11 cellular contexts compared by ENCODE assay signal in the genomic region with DNA sequence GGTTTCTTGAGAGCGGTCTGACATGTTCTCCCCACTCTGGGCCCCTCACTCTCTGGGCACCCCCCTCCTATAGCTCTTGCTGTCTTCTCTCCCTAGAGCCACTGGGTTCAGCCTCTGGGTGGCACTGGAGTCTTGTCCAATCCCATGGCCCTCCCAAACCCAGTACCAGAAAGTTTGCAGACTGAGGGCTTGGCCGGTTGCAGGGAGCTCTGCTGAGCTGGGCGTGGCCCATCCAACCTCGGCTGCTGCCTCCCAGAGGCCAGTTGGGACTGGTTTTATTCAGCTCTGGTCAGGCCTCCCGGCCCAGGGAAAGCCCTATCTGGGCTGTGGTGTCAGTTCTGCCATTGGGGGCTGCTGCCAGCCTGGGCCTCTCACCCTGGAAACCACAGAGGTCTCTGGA. TPM values are rescaled to one million over a fixed set of nuclear protein-coding genes. Genes with fewer than 3 reads are reported as not detected.
DNase-seq lines count a peak whose midpoint lies in the region; ATAC-seq and TF ChIP-seq lines count a peak whose summit lies in the region.
"Had no signal": no experiment of that assay in that cellular context is flagged by ENCODE, and none has a peak within 500 bp of the region (broad histone marks: within the 10 kb centered on the region; RNA-seq: fewer than 3 reads in every experiment).

No MANE protein-coding gene starts in this region.

- H3K27me3 Mint-ChIP-seq in HFFc6 (ENCODE audit: insufficient read depth): no peaks in the 10 kb centered on the region

- H3K4me1 ChIP-seq in ACC112 (ENCODE audit: control insufficient read depth, insufficient read depth, low read length, unreplicated experiment) (peaks cover 4% of the 10 kb centered on the region), ascending aorta (no peaks in the 10 kb centered on the region), hepatocyte (ENCODE audit: insufficient read depth) (no peaks in the 10 kb centered on the region)
- H3K4me1 ChIP-seq: spleen had no signal

- ATAC-seq in GM21619 (IDR thresholded peaks at IDR 0.05; ENCODE audit: unreplicated experiment): no peak

- 46% methylated on average over 5 of the region's 5 CpGs for WGBS in hepatocyte (ENCODE audit: low lambda C conversion rate, missing lambda C conversion rate)

- H3K36me3 Mint-ChIP-seq in HFFc6 (ENCODE audit: low read depth): no peaks in the 10 kb centered on the region

- H3K9me2 ChIP-seq in hepatocyte (replicated peaks; ENCODE audit: insufficient read depth): no peaks in the 10 kb centered on the region

- no peaks in the 10 kb centered on the region for H3K9me3 ChIP-seq in ascending aorta
- no peaks in the 10 kb centered on the region for H3K9me3 ChIP-seq in hepatocyte (ENCODE audit: low read depth)
- H3K9me3 ChIP-seq: HAP-1, spleen had no signal

- H3K4me1 Mint-ChIP-seq in HFFc6 (ENCODE audit: low read depth): peaks cover 12% of the 10 kb centered on the region

- H2AFZ ChIP-seq in ACC112 (ENCODE audit: low read length, unreplicated experiment): no peak overlapping the region
- no peak overlapping the region for H2AFZ ChIP-seq in hepatocyte

- no peak overlapping the region for H3K4me3 Mint-ChIP-seq in HFFc6

- peak overlapping the region; percentile 57 for H3K27ac Mint-ChIP-seq in HFFc6

- H3K9me3 Mint-ChIP-seq in HFFc6: no peaks in the 10 kb centered on the region

- intact Hi-C loops in ascending aorta (cut with DNase I): no loop called here

- peak; percentile 32 for DNase-seq in HFFc6
- no peak for DNase-seq in ascending aorta (ENCODE audit: low spot score in 2 of 2)
- peak; percentile 40 for DNase-seq in hepatocyte (ENCODE audit: low spot score)
- DNase-seq in NCI-H2171 treated with DMSO at 0.1 percent for 48 hours (lab: John Stamatoyannopoulos, UW): no peak
- no peak for DNase-seq in DMS79 treated with DMSO at 0.1 percent for 48 hours (lab: John Stamatoyannopoulos, UW)
- DNase-seq in cerebellum (ENCODE audit: low spot score): no peak
- DNase-seq: NCI-H2171, spleen had no signal

- H3K27me3 ChIP-seq in ACC112 (ENCODE audit: insufficient read depth, low read length) (no peaks in the 10 kb centered on the region), ascending aorta (no peaks in the 10 kb centered on the region), hepatocyte (no peaks in the 10 kb centered on the region)
- H3K27me3 ChIP-seq: spleen had no signal

- H3K79me2 ChIP-seq in ACC112 (ENCODE audit: control insufficient read depth, insufficient read depth, low read length, unreplicated experiment): no peaks in the 10 kb centered on the region
- no peaks in the 10 kb centered on the region for H3K79me2 ChIP-seq in hepatocyte

- H3K27ac ChIP-seq in ACC112 (ENCODE audit: low read depth, low read length) (peak overlapping the region; percentile 24; the same call in 1 of the 2 replicates), ascending aorta (peak overlapping the region; percentile 22 to 28), hepatocyte (no peak overlapping the region)
- H3K27ac ChIP-seq: spleen had no signal

- H3K4me3 ChIP-seq in ACC112 (ENCODE audit: low read depth, low read length) (no peak overlapping the region), ascending aorta (no peak overlapping the region), hepatocyte (no peak overlapping the region)
- H3K4me3 ChIP-seq: HAP-1, spleen had no signal

- H4K20me1 ChIP-seq in hepatocyte (ENCODE audit: insufficient read depth, poor library complexity, severe bottlenecking): no peaks in the 10 kb centered on the region

- H3K36me3 ChIP-seq in ACC112 (ENCODE audit: insufficient read depth, low read length) (no peaks in the 10 kb centered on the region), ascending aorta (peaks cover 77 to 94% of the 10 kb centered on the region in 2 donors), hepatocyte (replicated peaks; ENCODE audit: insufficient read depth, low read depth) (no peaks in the 10 kb centered on the region)
- H3K36me3 ChIP-seq: HAP-1, spleen had no signal

- no peak overlapping the region for H3K4me2 ChIP-seq in hepatocyte

- peak; percentile 39; the same call in 1 of the 2 replicates for TF ChIP-seq CTCF in HFFc6 (IDR thresholded peaks at IDR 0.05)
- peak in 1 of 3 experiments; percentile 12 for TF ChIP-seq CTCF in ascending aorta (IDR thresholded peaks at IDR 0.05)
- TF ChIP-seq CTCF in hepatocyte (IDR thresholded peaks at IDR 0.05; ENCODE audit: poor library complexity): peak; percentile 20

RNA-seq across cellular contexts. Expression of a gene that starts 37.9 kb away (rescaled TPM):
- total RNA-seq in HFFc6 (2021; fragmentation: NEBNext Ultra II Directional; extraction: Animal tissue kit (Norgen Biotek cat#: 25700)): 10 to 100 TPM; 27.7 to 39.4 (median 30.5) TPM
- total RNA-seq in ascending aorta: 10.0 TPM
- total RNA-seq in hepatocyte: 17.4 and 21.5 TPM in 2 replicates
- polyA plus RNA-seq in hepatocyte: 80.2 and 80.3 TPM in 2 replicates
- 13.9 TPM for total RNA-seq in cerebellum

RNA-seq across cellular contexts. Expression of a gene that starts 38.4 kb away (rescaled TPM):
- total RNA-seq in HFFc6 (2021; fragmentation: NEBNext Ultra II Directional; extraction: Animal tissue kit (Norgen Biotek cat#: 25700)): 10 to 100 TPM; 69.1 to 89.9 (median 78.8) TPM
- total RNA-seq in ascending aorta (324 TPM), hepatocyte (1,339 and 1,684 TPM in 2 replicates), cerebellum (23.4 TPM)
- polyA plus RNA-seq in hepatocyte: 585 and 602 TPM in 2 replicates

Comparison
In these comparisons a context has a peak if more than half of its experiments do, and no peak if none do; other contexts are left out.
1. DNase-seq: peak in HFFc6 (single experiment) and hepatocyte (single experiment); none in ascending aorta (0 of 2), NCI-H2171 treated with DMSO at 0.1 percent for 48 hours (single experiment), DMS79 treated with DMSO at 0.1 percent for 48 hours (single experiment) and cerebellum (single experiment).